13 cellular contexts compared by ENCODE assay signal in the genomic region with DNA sequence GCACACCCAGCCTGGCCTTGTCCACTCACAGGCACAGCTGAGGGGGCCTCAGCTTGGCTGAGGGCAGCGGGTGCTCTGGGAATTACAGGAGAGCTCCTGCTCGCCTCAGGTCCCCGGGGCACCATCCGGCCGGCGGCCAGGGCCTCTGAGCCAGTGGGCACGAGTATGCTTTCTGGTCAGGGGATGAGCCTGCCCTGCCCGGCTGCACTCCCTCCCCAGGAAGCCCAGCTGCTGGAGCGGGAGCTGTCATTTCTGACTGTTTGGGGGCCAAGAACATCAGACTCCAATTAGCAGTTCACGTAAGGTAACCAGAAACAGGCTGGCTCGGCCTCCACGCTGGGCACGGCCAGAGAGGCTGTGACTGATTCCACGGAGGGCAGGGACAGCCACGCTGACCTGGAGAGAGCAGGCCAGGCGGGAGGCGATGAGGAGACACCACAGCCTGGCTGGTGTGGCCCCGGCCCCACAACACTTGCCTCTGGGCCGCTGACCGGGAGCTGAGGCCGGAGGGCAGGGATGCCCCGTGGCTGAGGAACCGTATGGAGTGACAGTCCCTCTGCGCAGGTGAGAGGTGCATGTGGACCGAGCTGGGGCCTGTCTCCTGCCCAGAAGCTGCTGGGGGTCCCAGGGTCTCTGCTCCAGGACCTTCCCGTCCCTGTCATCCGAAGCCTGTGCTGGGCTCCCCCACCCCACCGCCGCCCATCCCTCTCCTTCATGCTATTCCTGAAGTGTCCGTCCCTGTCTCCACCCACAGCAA. TPM values are rescaled to one million over a fixed set of nuclear protein-coding genes. Genes with fewer than 3 reads are reported as not detected.
DNase-seq lines count a peak whose midpoint lies in the region; ATAC-seq and TF ChIP-seq lines count a peak whose summit lies in the region.
"Had no signal": no experiment of that assay in that cellular context is flagged by ENCODE, and none has a peak within 500 bp of the region (broad histone marks: within the 10 kb centered on the region; RNA-seq: fewer than 3 reads in every experiment).

No MANE protein-coding gene starts in this region.

- H3K36me3 ChIP-seq in gastroesophageal sphincter (peaks cover 0 to 29% of the 10 kb centered on the region in 2 donors), neuronal stem cell (replicated peaks in 1 of 2; ENCODE audit: control insufficient read depth in 2 of 2, insufficient read depth in 2 of 2, low read length in 2 of 2) (peaks cover 7 to 12% of the 10 kb centered on the region in 2 donors), upper lobe of right lung (peaks cover 14% of the 10 kb centered on the region)

- H3K4me1 ChIP-seq in gastroesophageal sphincter (peaks cover 0 to 70% (median 49%) of the 10 kb centered on the region in 3 donors), neuronal stem cell (ENCODE audit: control insufficient read depth in 2 of 2, insufficient read depth in 1 of 2, low read depth in 1 of 2, low read length in 2 of 2) (peaks cover 0 to 11% of the 10 kb centered on the region in 2 donors), upper lobe of right lung (peaks cover 51% of the 10 kb centered on the region)

- no peak overlapping the region for H2AFZ ChIP-seq in neuronal stem cell (ENCODE audit: low read length)
- H2AFZ ChIP-seq: GM23248 had no signal

- H3K18ac ChIP-seq in neuronal stem cell (ENCODE audit: low read length): peak overlapping the region; percentile 71

- no peak overlapping the region for H4K8ac ChIP-seq in neuronal stem cell (ENCODE audit: low read depth, low read length)

- H3K23ac ChIP-seq in neuronal stem cell (ENCODE audit: low read depth, low read length, poor library complexity): peak overlapping the region; percentile 65

- TF ChIP-seq CTCF in gastroesophageal sphincter (IDR thresholded peaks at IDR 0.05): no peak
- no peak for TF ChIP-seq CTCF in upper lobe of right lung (IDR thresholded peaks at IDR 0.05)

- H2BK15ac ChIP-seq in neuronal stem cell (ENCODE audit: low read length): peak overlapping the region; percentile 12

- no peak overlapping the region for H2AK5ac ChIP-seq in neuronal stem cell (ENCODE audit: low read depth, low read length)

- no peak overlapping the region for H2BK120ac ChIP-seq in neuronal stem cell (ENCODE audit: low read depth, low read length)

- WGBS in gastroesophageal sphincter (ENCODE audit: low coverage in 1 of 2), 2 donors: 75% methylated on average over 2 of the region's 30 CpGs; no CpG with 5 or more reads in 1 of the 2 donors
- no CpG with 5 or more reads among the region's 30 CpGs for WGBS in neuronal stem cell (ENCODE audit: extremely low coverage in 2 of 2, insufficient read length in 2 of 2, insufficient replicate concordance in 1 of 2), 2 donors

- intact Hi-C loops in upper lobe of right lung (cut with DNase I): no loop called here

- no peak overlapping the region for H3K4ac ChIP-seq in neuronal stem cell (ENCODE audit: low read length)

- no peak for TF ChIP-seq EP300 in gastroesophageal sphincter (IDR thresholded peaks at IDR 0.05)

- TF ChIP-seq POLR2A in gastroesophageal sphincter (IDR thresholded peaks at IDR 0.05): no peak

- H3K27ac ChIP-seq in gastroesophageal sphincter (peak overlapping the region in 3 of 4 donors; percentile 70 to 74 (median 73)), neuronal stem cell (replicated peaks; ENCODE audit: low read length) (no peak overlapping the region), upper lobe of right lung (peak overlapping the region; percentile 66)
- H3K27ac ChIP-seq: A549, GM23248 had no signal

- ATAC-seq in gastroesophageal sphincter (no peak), upper lobe of right lung (no peak), HG03175 (IDR thresholded peaks at IDR 0.05; ENCODE audit: unreplicated experiment) (no peak), HG03025 (IDR thresholded peaks at IDR 0.05; ENCODE audit: low FRiP score, unreplicated experiment) (no peak)
- ATAC-seq: A549 had no signal

- no peak overlapping the region for H3K4me2 ChIP-seq in neuronal stem cell (ENCODE audit: insufficient read depth, low read length, poor library complexity, severe bottlenecking)
- H3K4me2 ChIP-seq: A549 had no signal

- H3K27me3 ChIP-seq in gastroesophageal sphincter (no peaks in the 10 kb centered on the region), neuronal stem cell (ENCODE audit: control insufficient read depth in 3 of 3, insufficient read depth in 3 of 3, low read depth in 1 of 3, low read length in 3 of 3) (no peaks in the 10 kb centered on the region), upper lobe of right lung (no peaks in the 10 kb centered on the region)

- peaks cover 19% of the 10 kb centered on the region for H3K79me1 ChIP-seq in neuronal stem cell (ENCODE audit: low read depth, low read length)

- H2BK12ac ChIP-seq in neuronal stem cell (ENCODE audit: low read length): no peak overlapping the region

- H3K9me3 ChIP-seq in gastroesophageal sphincter (no peaks in the 10 kb centered on the region), neuronal stem cell (replicated peaks in 1 of 2; ENCODE audit: control insufficient read depth in 2 of 2, insufficient read depth in 1 of 2, low read depth in 1 of 2, low read length in 2 of 2) (no peaks in the 10 kb centered on the region), upper lobe of right lung (no peaks in the 10 kb centered on the region)
- H3K9me3 ChIP-seq: A549 had no signal

- peak; percentile 10 for DNase-seq in activated T-cell treated with anti-CD3 and anti-CD28 coated beads, Interleukin-2, amount 50 U/mL, for 1 hour
- DNase-seq in activated T-cell treated with anti-CD3 and anti-CD28 coated beads for 4 hours (no peak), neuronal stem cell (ENCODE audit: low spot score) (no peak), upper lobe of right lung (peak; percentile 64), COLO829 (ENCODE audit: low spot score) (no peak)
- DNase-seq: activated CD4-positive, alpha-beta T cell treated with anti-CD3 and anti-CD28 coated beads for 4 hours; DMS153; GM23248; MM.1S had no signal

- H3K9ac ChIP-seq in neuronal stem cell (ENCODE audit: low read depth, low read length, poor library complexity): peak overlapping the region; percentile 21
- H3K9ac ChIP-seq: GM23248 had no signal

- H4K91ac ChIP-seq in neuronal stem cell (ENCODE audit: low read depth, low read length, poor library complexity): no peak overlapping the region

- peak overlapping the region; percentile 17 for H3K14ac ChIP-seq in neuronal stem cell (ENCODE audit: low read length)

- H3K4me3 ChIP-seq in gastroesophageal sphincter (no peak overlapping the region), neuronal stem cell (ENCODE audit: low read length in 2 of 2) (peak overlapping the region in 1 of 2 donors; percentile 30), upper lobe of right lung (no peak overlapping the region)
- H3K4me3 ChIP-seq: A549, GM23248 had no signal

- no peak overlapping the region for H2BK5ac ChIP-seq in neuronal stem cell (ENCODE audit: low read length)

RNA-seq across cellular contexts. Expression of gene CEBPG, which starts 15.5 kb away (rescaled TPM):
- 10 to 100 TPM; 23.8 to 34.9 (median 26.2) TPM for total RNA-seq in gastroesophageal sphincter
- 23.4 TPM for polyA plus RNA-seq in neuronal stem cell (2013, experiment 1 of 2)
- polyA plus RNA-seq in neuronal stem cell (2013, experiment 2 of 2): 23.1 TPM
- 32.3 TPM for total RNA-seq in upper lobe of right lung

Comparison
In these comparisons a context has a peak if more than half of its experiments do, and no peak if none do; other contexts are left out.
1. DNase-seq: peak in activated T-cell treated with anti-CD3 and anti-CD28 coated beads, Interleukin-2, amount 50 U/mL, for 1 hour (single experiment) and upper lobe of right lung (single experiment); none in activated T-cell treated with anti-CD3 and anti-CD28 coated beads for 4 hours (single experiment), neuronal stem cell (single experiment) and COLO829 (single experiment).